In the genomic region with DNA sequence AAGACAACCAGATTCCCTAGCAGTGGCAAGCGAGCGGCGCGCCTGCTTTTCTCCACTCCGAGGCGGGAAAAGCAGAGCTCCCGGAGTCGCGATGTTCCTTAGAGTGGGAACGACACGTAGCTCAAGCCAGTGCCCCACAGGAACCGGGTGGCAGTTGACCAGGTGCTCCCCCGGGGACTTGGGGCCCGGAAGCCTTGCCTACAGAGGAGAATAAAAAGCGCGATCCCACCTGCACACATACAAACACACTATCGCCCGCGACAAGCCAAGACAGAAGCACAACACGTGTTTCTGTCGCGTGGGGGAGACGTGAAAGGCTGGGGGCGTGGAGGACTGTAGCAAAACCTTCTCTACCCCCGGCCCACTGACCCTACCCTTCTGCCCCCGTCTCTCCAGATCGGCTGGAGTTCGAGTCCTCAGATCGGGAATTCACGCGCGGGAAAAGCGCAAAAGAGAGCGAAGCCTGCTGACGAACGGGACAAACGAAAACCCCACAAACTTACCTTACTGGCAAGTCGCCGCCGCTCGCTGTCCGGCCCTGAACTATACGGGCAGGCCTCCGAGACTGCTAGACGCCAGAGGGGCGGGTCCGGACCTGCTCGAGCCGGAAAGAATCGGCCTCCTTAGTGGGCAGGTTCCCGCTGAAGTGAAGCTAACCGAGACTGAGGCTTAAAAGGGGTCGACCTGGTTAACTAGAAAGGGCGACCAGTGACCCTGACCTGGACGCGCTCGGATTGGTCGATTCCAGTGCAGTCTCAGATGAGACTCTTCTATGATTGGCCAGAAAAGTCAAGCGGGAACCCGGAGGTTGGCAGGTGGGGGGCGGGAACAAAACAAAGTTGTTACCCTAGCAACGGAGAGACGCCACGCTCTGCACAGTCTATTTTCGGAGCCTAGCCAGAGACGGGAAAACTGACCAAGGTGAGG, we compare ENCODE assay signal across 8 cellular contexts. TPM values are rescaled to one million over a fixed set of nuclear protein-coding genes. Genes with fewer than 3 reads are reported as not detected.
DNase-seq lines count a peak whose midpoint lies in the region; ATAC-seq and TF ChIP-seq lines count a peak whose summit lies in the region.

TSS of gene DNAAF6 (plus strand) at position 842 of the 927 bp plus-strand sequence. CDS start 6,265 bp downstream, outside the sequence.
TSS of gene NUP62CL (minus strand) at position 664 of the 927 bp plus-strand sequence. CDS start 31,287 bp downstream, outside the sequence.

- H3K4me1 Mint-ChIP-seq in activated T-helper 17 cell treated with anti-CD3 and anti-CD28 coated beads, Interleukin-2, amount 50 U/mL, for 72 hours, result no peaks in the 10 kb centered on the region

- peak; percentile 84 for DNase-seq in HK-2 (ENCODE audit: unreplicated experiment)
- peak; percentile 88 for DNase-seq in NT2/D1 (ENCODE audit: low read depth, low spot score)
- peak; percentile 2 for DNase-seq in fibroblast of villous mesenchyme (ENCODE audit: low read depth)
- peak; percentile 82 for DNase-seq in neuronal stem cell (ENCODE audit: low spot score)
- DNase-seq in testis, result peak; percentile 87

- H3K4ac ChIP-seq in neuronal stem cell (ENCODE audit: low read length), result no peak within 1 kb of the TSS

- peaks cover 20 to 79% (median 74%) of the 10 kb centered on the region in 11 experiments for H3K27me3 ChIP-seq in BLaER1 treated with 17β-estradiol and CSF1 and Interleukin-3, amounts not matched to agents 10 nM and 100 nM
- H3K27me3 ChIP-seq in NT2/D1 (ENCODE audit: insufficient read depth, insufficient read length) (no peaks in the 10 kb centered on the region), neuronal stem cell (ENCODE audit: control insufficient read depth in 3 of 3, insufficient read depth in 3 of 3, low read depth in 1 of 3, low read length in 3 of 3) (no peaks in the 10 kb centered on the region), testis (no peaks in the 10 kb centered on the region)

- no peak within 1 kb of the TSS for H2BK120ac ChIP-seq in neuronal stem cell (ENCODE audit: low read depth, low read length)

- no peak within 1 kb of the TSS for H2BK5ac ChIP-seq in neuronal stem cell (ENCODE audit: low read length)

- H3K27ac ChIP-seq in BLaER1 treated with 17β-estradiol and CSF1 and Interleukin-3, amounts not matched to agents 10 nM and 100 nM, result peak within 1 kb of the TSS in 1 of 11 experiments; percentile 48; a peak in 1 of 22 replicates
- peak within 1 kb of the TSS; percentile 59 for H3K27ac ChIP-seq in neuronal stem cell (replicated peaks; ENCODE audit: low read length)
- H3K27ac ChIP-seq in testis, result no peak within 1 kb of the TSS

- peak within 1 kb of the TSS; percentile 75 for H3K27ac Mint-ChIP-seq in activated T-helper 17 cell treated with anti-CD3 and anti-CD28 coated beads, Interleukin-2, amount 50 U/mL, for 72 hours

- H2AK5ac ChIP-seq in neuronal stem cell (ENCODE audit: low read depth, low read length), result no peak within 1 kb of the TSS

- TF ChIP-seq POLR2A in testis (IDR thresholded peaks at IDR 0.05), result no peak

- no peak within 1 kb of the TSS for H2BK12ac ChIP-seq in neuronal stem cell (ENCODE audit: low read length)

- H3K79me1 ChIP-seq in neuronal stem cell (ENCODE audit: low read depth, low read length), result no peaks in the 10 kb centered on the region

- H3K4me1 ChIP-seq in BLaER1 treated with 17β-estradiol and CSF1 and Interleukin-3, amounts not matched to agents 10 nM and 100 nM, result peaks cover 0 to 7% (median 0%) of the 10 kb centered on the region in 10 experiments; a peak in 3 of 20 replicates
- no peaks in the 10 kb centered on the region for H3K4me1 ChIP-seq in NT2/D1 (ENCODE audit: insufficient read depth, insufficient read length)
- H3K4me1 ChIP-seq in neuronal stem cell (ENCODE audit: control insufficient read depth in 2 of 2, insufficient read depth in 1 of 2, low read depth in 1 of 2, low read length in 2 of 2), result no peaks in the 10 kb centered on the region
- H3K4me1 ChIP-seq in testis, result no peaks in the 10 kb centered on the region

- peaks cover 0 to 11% (median 0%) of the 10 kb centered on the region in 11 experiments; a peak in 5 of 22 replicates for H3K9me3 ChIP-seq in BLaER1 treated with 17β-estradiol and CSF1 and Interleukin-3, amounts not matched to agents 10 nM and 100 nM (replicated peaks in 1 of 11)
- H3K9me3 ChIP-seq in NT2/D1 (ENCODE audit: insufficient read depth, low read length), result no peaks in the 10 kb centered on the region
- no peaks in the 10 kb centered on the region for H3K9me3 ChIP-seq in neuronal stem cell (replicated peaks in 1 of 2; ENCODE audit: control insufficient read depth in 2 of 2, insufficient read depth in 1 of 2, low read depth in 1 of 2, low read length in 2 of 2)
- no peaks in the 10 kb centered on the region for H3K9me3 ChIP-seq in testis

- H3K4me2 ChIP-seq in BLaER1 treated with 17β-estradiol and CSF1 and Interleukin-3, amounts not matched to agents 10 nM and 100 nM, result peak within 1 kb of the TSS; percentile 77 to 90 (median 84)
- H3K4me2 ChIP-seq in neuronal stem cell (ENCODE audit: insufficient read depth, low read length, poor library complexity, severe bottlenecking), result peak within 1 kb of the TSS; percentile 69

- no peak within 1 kb of the TSS for H4K91ac ChIP-seq in neuronal stem cell (ENCODE audit: low read depth, low read length, poor library complexity)

- H3K9me3 Mint-ChIP-seq in activated T-helper 17 cell treated with anti-CD3 and anti-CD28 coated beads, Interleukin-2, amount 50 U/mL, for 72 hours, result no peaks in the 10 kb centered on the region

- H3K4me3 ChIP-seq in BLaER1 treated with 17β-estradiol and CSF1 and Interleukin-3, amounts not matched to agents 10 nM and 100 nM, result peak within 1 kb of the TSS; percentile 51 to 74 (median 64)
- H3K4me3 ChIP-seq in NT2/D1 (ENCODE audit: insufficient read length, low read depth) (peak within 1 kb of the TSS; percentile 78), fibroblast of villous mesenchyme (ENCODE audit: low read depth, low read length) (peak within 1 kb of the TSS; percentile 48), neuronal stem cell (ENCODE audit: low read length in 2 of 2) (peak within 1 kb of the TSS; percentile 64 to 88), testis (peak within 1 kb of the TSS; percentile 41 to 58)

- H2BK15ac ChIP-seq in neuronal stem cell (ENCODE audit: low read length), result no peak within 1 kb of the TSS

- peak within 1 kb of the TSS; percentile 46 to 71 (median 62); a peak in 21 of 22 replicates for H3K9ac ChIP-seq in BLaER1 treated with 17β-estradiol and CSF1 and Interleukin-3, amounts not matched to agents 10 nM and 100 nM
- H3K9ac ChIP-seq in NT2/D1 (ENCODE audit: insufficient read length, low read depth) (peak within 1 kb of the TSS; percentile 76), neuronal stem cell (ENCODE audit: low read depth, low read length, poor library complexity) (peak within 1 kb of the TSS; percentile 78)

- peak; percentile 86 for ATAC-seq in GM19467 (IDR thresholded peaks at IDR 0.05; ENCODE audit: unreplicated experiment)
- peak; percentile 97 for ATAC-seq in activated T-helper 17 cell treated with anti-CD3 and anti-CD28 coated beads, Interleukin-2, amount 50 U/mL, for 72 hours (replicated peaks)

- no peak within 1 kb of the TSS for H3K23ac ChIP-seq in neuronal stem cell (ENCODE audit: low read depth, low read length, poor library complexity)

- no CpG with 5 or more reads among the region's 66 CpGs for WGBS in neuronal stem cell (ENCODE audit: extremely low coverage in 2 of 2, insufficient read length in 2 of 2, insufficient replicate concordance in 1 of 2), 2 donors
- WGBS in testis, 2 donors, result 2 to 4% methylated on average over 15 to 50 of the region's 66 CpGs

- intact Hi-C loops in testis (cut with DNase I; ENCODE audit: low total_unique reads), result no loop called here

- H3K36me3 Mint-ChIP-seq in activated T-helper 17 cell treated with anti-CD3 and anti-CD28 coated beads, Interleukin-2, amount 50 U/mL, for 72 hours (ENCODE audit: low read depth), result no peaks in the 10 kb centered on the region

- no peaks in the 10 kb centered on the region for H3K27me3 Mint-ChIP-seq in activated T-helper 17 cell treated with anti-CD3 and anti-CD28 coated beads, Interleukin-2, amount 50 U/mL, for 72 hours

- H3K36me3 ChIP-seq in BLaER1 treated with 17β-estradiol and CSF1 and Interleukin-3, amounts not matched to agents 10 nM and 100 nM, result no peaks in the 10 kb centered on the region
- no peaks in the 10 kb centered on the region for H3K36me3 ChIP-seq in NT2/D1 (ENCODE audit: insufficient read depth, insufficient read length, low read length)
- H3K36me3 ChIP-seq in neuronal stem cell (replicated peaks in 1 of 2; ENCODE audit: control insufficient read depth in 2 of 2, insufficient read depth in 2 of 2, low read length in 2 of 2), result no peaks in the 10 kb centered on the region
- H3K36me3 ChIP-seq in testis (ENCODE audit: low read depth, missing control alignments), result no peaks in the 10 kb centered on the region

- H4K8ac ChIP-seq in neuronal stem cell (ENCODE audit: low read depth, low read length), result no peak within 1 kb of the TSS

- H3K4me3 Mint-ChIP-seq in activated T-helper 17 cell treated with anti-CD3 and anti-CD28 coated beads, Interleukin-2, amount 50 U/mL, for 72 hours, result peak within 1 kb of the TSS; percentile 87

- H4K20me1 ChIP-seq in BLaER1 treated with 17β-estradiol and CSF1 and Interleukin-3, amounts not matched to agents 10 nM and 100 nM, result peaks cover 0 to 3% (median 0%) of the 10 kb centered on the region in 11 experiments; a peak in 1 of 22 replicates

- H3K14ac ChIP-seq in neuronal stem cell (ENCODE audit: low read length), result peak within 1 kb of the TSS; percentile 89

- peak within 1 kb of the TSS; percentile 80 for H2AFZ ChIP-seq in neuronal stem cell (ENCODE audit: low read length)

- H3K18ac ChIP-seq in neuronal stem cell (ENCODE audit: low read length), result peak within 1 kb of the TSS; percentile 59

- TF ChIP-seq CTCF in fibroblast of villous mesenchyme (IDR thresholded peaks at IDR 0.05; ENCODE audit: insufficient read depth, low read depth, low read length) (no peak), testis (IDR thresholded peaks at IDR 0.05) (no peak)

RNA-seq across cellular contexts. Expression of gene DNAAF6, which starts in this region (rescaled TPM):
- not detected for total RNA-seq in activated T-helper 17 cell treated with anti-CD3 and anti-CD28 coated beads, Interleukin-2, amount 50 U/mL, for 72 hours
- total RNA-seq in fibroblast of villous mesenchyme (not detected in 2 replicates), testis (1 to 10 TPM; 2.6 to 3.0 TPM)
- not detected for polyA plus RNA-seq in neuronal stem cell (2013, experiment 1 of 2)
- polyA plus RNA-seq in neuronal stem cell (2013, experiment 2 of 2), result not detected
- 16.1 TPM for polyA plus RNA-seq in testis (ENCODE audit: insufficient read depth, low read depth, low replicate concordance)

RNA-seq across cellular contexts. Expression of gene NUP62CL, which starts in this region (rescaled TPM):
- total RNA-seq in activated T-helper 17 cell treated with anti-CD3 and anti-CD28 coated beads, Interleukin-2, amount 50 U/mL, for 72 hours, result 1 to 10 TPM; 2.2 to 5.5 TPM
- under 0.01 TPM in 1 of 2 replicates, not detected in the other for total RNA-seq in fibroblast of villous mesenchyme
- 9.0 TPM for polyA plus RNA-seq in neuronal stem cell (2013, experiment 1 of 2)
- 8.7 TPM for polyA plus RNA-seq in neuronal stem cell (2013, experiment 2 of 2)
- 10 to 100 TPM; 31.0 to 34.4 TPM for total RNA-seq in testis
- polyA plus RNA-seq in testis (ENCODE audit: insufficient read depth, low read depth, low replicate concordance), result 21.9 TPM

Comparison
In these comparisons a context has a peak if more than half of its experiments do, and no peak if none do; other contexts are left out.
1. RNA of gene NUP62CL (total RNA-seq): 31.0 to 34.4 TPM in testis; 2.2 to 5.5 TPM in activated T-helper 17 cell treated with anti-CD3 and anti-CD28 coated beads, Interleukin-2, amount 50 U/mL, for 72 hours and under 0.01 TPM in fibroblast of villous mesenchyme; every median in the first group is over 4 times any median in the second.
2. Peak in DNase-seq and H3K4me3 ChIP-seq in fibroblast of villous mesenchyme; RNA of the genes that start here not detected or under 1 TPM.
3. DNase-seq: peak in every context shown above with its lines; median percentile 88 in NT2/D1; 87 in testis; 84 in HK-2; 82 in neuronal stem cell; 2 in fibroblast of villous mesenchyme.
4. Peak in every context shown above with its lines, with median percentiles within 50 percentile points of each other: H3K4me3 ChIP-seq and H3K9ac ChIP-seq.